ENCODE assay signal across 13 cellular contexts in the genomic region with DNA sequence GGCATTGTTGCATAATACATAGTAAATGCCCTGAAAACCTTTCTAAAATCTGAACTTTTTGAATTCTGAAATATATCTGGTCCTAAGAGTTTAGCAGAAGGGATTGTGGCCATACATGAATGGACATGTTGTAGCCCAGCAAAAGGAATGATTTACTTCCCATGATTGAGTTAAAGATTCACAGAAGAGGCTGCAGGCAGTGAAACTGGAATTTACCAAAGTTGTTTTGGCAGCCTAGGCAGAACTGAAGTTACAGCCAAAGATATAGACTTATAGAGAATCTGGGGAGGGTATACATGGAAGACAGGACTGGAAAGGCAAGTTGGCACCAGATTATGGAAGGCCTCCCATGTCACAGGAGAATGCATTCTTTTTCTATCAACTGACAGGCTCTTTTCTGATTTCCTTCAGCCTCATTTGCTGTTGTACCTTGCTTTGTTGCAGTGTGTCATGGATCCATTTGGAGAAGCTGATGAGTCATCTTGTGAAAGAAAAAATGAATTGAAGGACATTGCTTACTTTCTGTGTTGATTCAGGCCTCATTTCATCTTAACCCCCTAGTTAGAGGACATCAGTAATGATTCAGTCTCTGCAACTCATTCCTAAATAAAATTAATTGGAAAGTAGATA.
A peak's percentile ranks its signal among the peaks of the same experiment; 100 is the strongest.
DNase-seq lines count a peak whose midpoint lies in the region; ATAC-seq and TF ChIP-seq lines count a peak whose summit lies in the region.
"Had no signal": no experiment of that assay in that cellular context is flagged by ENCODE, and none has a peak within 500 bp of the region (broad histone marks: within the 10 kb centered on the region; RNA-seq: fewer than 3 reads in every experiment).

No MANE protein-coding gene starts in this region.

- TF ChIP-seq POLR2A in heart left ventricle (IDR thresholded peaks at IDR 0.05): no peak

- intact Hi-C loops in heart left ventricle (cut with DNase I): no loop called here

- H3K4me3 ChIP-seq in fibroblast of pulmonary artery (replicated peaks; ENCODE audit: low read depth, low read length) (no peak overlapping the region), skeletal muscle cell (ENCODE audit: low read depth, low read length) (no peak overlapping the region), heart left ventricle (no peak overlapping the region)
- H3K4me3 ChIP-seq: HAP-1 had no signal

- ATAC-seq in GM18868 (IDR thresholded peaks at IDR 0.05; ENCODE audit: unreplicated experiment): no peak
- ATAC-seq in HG02588 (IDR thresholded peaks at IDR 0.05; ENCODE audit: unreplicated experiment): no peak
- ATAC-seq in heart left ventricle: no peak

- H3K36me3 ChIP-seq in heart left ventricle: no peaks in the 10 kb centered on the region
- H3K36me3 ChIP-seq: HAP-1, WERI-Rb-1 had no signal

- H3K4me1 ChIP-seq in heart left ventricle: no peaks in the 10 kb centered on the region

- H3K27me3 ChIP-seq in heart left ventricle: no peaks in the 10 kb centered on the region

- TF ChIP-seq CTCF in fibroblast of pulmonary artery (IDR thresholded peaks at IDR 0.05; ENCODE audit: low read length, missing control alignments) (no peak), heart left ventricle (IDR thresholded peaks at IDR 0.05) (no peak)

- peak; percentile 4 for DNase-seq in NCI-H146 (lab: John Stamatoyannopoulos, UW)
- no peak for DNase-seq in NCI-H146 treated with DMSO at 0.1 percent for 48 hours (lab: John Stamatoyannopoulos, UW; ENCODE audit: unreplicated experiment)
- DNase-seq in RPMI7951 (ENCODE audit: low read depth): peak; percentile 46
- peak; percentile 31 for DNase-seq in fibroblast of pulmonary artery (ENCODE audit: low read depth)
- peak; percentile 40 for DNase-seq in skeletal muscle cell (ENCODE audit: low read depth)
- DNase-seq in heart left ventricle: no peak
- DNase-seq: NCI-H187 treated with DMSO at 0.1 percent for 48 hours; stimulated activated CD4-positive, alpha-beta T cell treated with anti-CD3 and anti-CD28 coated beads, Interleukin-4, amount 100 ng/mL, for 4 hours; WERI-Rb-1 had no signal

- no peak overlapping the region for H3K27ac ChIP-seq in heart left ventricle
- H3K27ac ChIP-seq: RWPE1, WERI-Rb-1 had no signal

- H3K9me3 ChIP-seq in heart left ventricle: no peaks in the 10 kb centered on the region
- H3K9me3 ChIP-seq: HAP-1 had no signal

Comparison
In these comparisons a context has a peak if more than half of its experiments do, and no peak if none do; other contexts are left out.
1. DNase-seq: peak in NCI-H146 (single experiment), RPMI7951 (single experiment), fibroblast of pulmonary artery (single experiment) and skeletal muscle cell (single experiment); none in NCI-H146 treated with DMSO at 0.1 percent for 48 hours (single experiment) and heart left ventricle (0 of 5).